In genomic region chr9:36392489-36392888, GRCh38 we compare ENCODE assay signal across 20 cellular contexts.
"Had no signal": no experiment of that assay in that cellular context is flagged by ENCODE, and none has a peak within 500 bp of the region (broad histone marks: within the 10 kb centered on the region; RNA-seq: fewer than 3 reads in every experiment).

No MANE protein-coding gene starts in this region.

- H3K36me3 ChIP-seq: esophagus muscularis mucosa, upper lobe of right lung had no signal

- DNase-seq: activated CD4-positive, alpha-beta T cell treated with anti-CD3 and anti-CD28 coated beads, Interleukin-2, amount 10 ng/mL, durations not matched to agents 7 days and 5 days; activated CD4-positive, CD25-positive, alpha-beta regulatory T cell; activated CD8-positive, alpha-beta memory T cell treated with anti-CD3 and anti-CD28 coated beads for 24 hours; activated naive CD4-positive, alpha-beta T cell treated with anti-CD3 and anti-CD28 coated beads, Interleukin-2, amount 10 ng/mL, durations not matched to agents 7 days and 5 days; amniotic stem cell; cerebellar nuclear complex; dorsolateral prefrontal cortex; foreskin melanocyte; heart left ventricle; kidney; naive thymus-derived CD4-positive, alpha-beta T cell; nucleus accumbens; stimulated activated CD4-positive, alpha-beta T cell treated with anti-CD3 and anti-CD28 coated beads, Interleukin-2, amount 100 ng/mL, for 48 hours; stimulated activated naive CD4-positive, alpha-beta T cell treated with Interleukin-2 at 50 U/mL for 16 hours; T-helper 17 cell; upper lobe of right lung had no signal

- H3K4me3 Mint-ChIP-seq: activated CD4-positive, alpha-beta T cell treated with anti-CD3 and anti-CD28 coated beads, Interleukin-2, amount 10 ng/mL, durations not matched to agents 7 days and 5 days; activated naive CD4-positive, alpha-beta T cell treated with anti-CD3 and anti-CD28 coated beads, Interleukin-2, amount 10 ng/mL, durations not matched to agents 7 days and 5 days; T-helper 17 cell had no signal

- H3K9me3 Mint-ChIP-seq: activated CD4-positive, alpha-beta T cell treated with anti-CD3 and anti-CD28 coated beads, Interleukin-2, amount 10 ng/mL, durations not matched to agents 7 days and 5 days; activated naive CD4-positive, alpha-beta T cell treated with anti-CD3 and anti-CD28 coated beads, Interleukin-2, amount 10 ng/mL, durations not matched to agents 7 days and 5 days; activated T-helper 2 cell treated with anti-CD3 and anti-CD28 coated beads, Interferon-gamma antibody, Interleukin-2, Interleukin-4, amounts not matched to agents 10 μg/mL and 5 μg/mL and 100 μg/mL, durations not matched to agents 14 hours and 24 hours and 36 hours; brain had no signal

- H3K9me3 ChIP-seq: esophagus muscularis mucosa, heart left ventricle, upper lobe of right lung had no signal

- H3K4me3 ChIP-seq: dorsolateral prefrontal cortex, esophagus muscularis mucosa, heart left ventricle, upper lobe of right lung had no signal

- H3K27me3 ChIP-seq: dorsolateral prefrontal cortex, esophagus muscularis mucosa, heart left ventricle, upper lobe of right lung had no signal

- H3K27ac Mint-ChIP-seq: activated CD4-positive, alpha-beta T cell treated with anti-CD3 and anti-CD28 coated beads, Interleukin-2, amount 10 ng/mL, durations not matched to agents 7 days and 5 days; activated naive CD4-positive, alpha-beta T cell treated with anti-CD3 and anti-CD28 coated beads, Interleukin-2, amount 10 ng/mL, durations not matched to agents 7 days and 5 days; activated T-helper 2 cell treated with anti-CD3 and anti-CD28 coated beads, Interferon-gamma antibody, Interleukin-2, Interleukin-4, amounts not matched to agents 10 μg/mL and 5 μg/mL and 100 μg/mL, durations not matched to agents 14 hours and 24 hours and 36 hours; naive thymus-derived CD4-positive, alpha-beta T cell had no signal

- ATAC-seq: naive thymus-derived CD4-positive, alpha-beta T cell; sciatic nerve; T-helper 17 cell; upper lobe of right lung had no signal

- H3K27me3 Mint-ChIP-seq: activated CD4-positive, alpha-beta T cell treated with anti-CD3 and anti-CD28 coated beads, Interleukin-2, amount 10 ng/mL, durations not matched to agents 7 days and 5 days; activated naive CD4-positive, alpha-beta T cell treated with anti-CD3 and anti-CD28 coated beads, Interleukin-2, amount 10 ng/mL, durations not matched to agents 7 days and 5 days; brain; naive thymus-derived CD4-positive, alpha-beta T cell; T-helper 17 cell had no signal

- H3K27ac ChIP-seq: dorsolateral prefrontal cortex, esophagus muscularis mucosa, heart left ventricle, upper lobe of right lung had no signal
